Comparison of ENCODE assay signal across 34 cellular contexts in genomic region chr12:45174595-45174994, GRCh38.
"Had no signal": no experiment of that assay in that cellular context is flagged by ENCODE, and none has a peak within 500 bp of the region (broad histone marks: within the 10 kb centered on the region; RNA-seq: fewer than 3 reads in every experiment).

No MANE protein-coding gene starts in this region.

- H3K4me3 ChIP-seq: MG63 had no signal

- DNase-seq: Karpas-422, Kasumi-1, MG63, MM.1S, MV-4-11, NCI-H1048, NCI-H1092, NCI-H1092 treated with DMSO at 0.1 percent for 48 hours, NCI-H1105, NCI-H1105 treated with DMSO at 0.1 percent for 48 hours, NCI-H1417, NCI-H1417 treated with DMSO at 0.1 percent for 48 hours, NCI-H1436, NCI-H1436 treated with DMSO at 0.1 percent for 48 hours, NCI-H146, NCI-H1694, NCI-H1694 treated with DMSO at 0.1 percent for 48 hours, NCI-H187, NCI-H187 treated with DMSO at 0.1 percent for 48 hours, NCI-H1930, NCI-H2029, NCI-H2029 treated with DMSO at 0.1 percent for 48 hours, NCI-H2081, NCI-H2081 treated with DMSO at 0.1 percent for 48 hours, NCI-H2107, NCI-H2171, NCI-H2171 treated with DMSO at 0.1 percent for 48 hours, NCI-H2227 treated with DMSO at 0.1 percent for 48 hours, NCI-H226, NCI-H345, NCI-H446, NCI-H446 treated with DMSO at 0.1 percent for 48 hours, NCI-H510A, NCI-H510A treated with DMSO at 0.1 percent for 48 hours had no signal

- H3K27me3 ChIP-seq: MG63 had no signal
